Comparison of ENCODE assay signal across 19 cellular contexts in the genomic region with DNA sequence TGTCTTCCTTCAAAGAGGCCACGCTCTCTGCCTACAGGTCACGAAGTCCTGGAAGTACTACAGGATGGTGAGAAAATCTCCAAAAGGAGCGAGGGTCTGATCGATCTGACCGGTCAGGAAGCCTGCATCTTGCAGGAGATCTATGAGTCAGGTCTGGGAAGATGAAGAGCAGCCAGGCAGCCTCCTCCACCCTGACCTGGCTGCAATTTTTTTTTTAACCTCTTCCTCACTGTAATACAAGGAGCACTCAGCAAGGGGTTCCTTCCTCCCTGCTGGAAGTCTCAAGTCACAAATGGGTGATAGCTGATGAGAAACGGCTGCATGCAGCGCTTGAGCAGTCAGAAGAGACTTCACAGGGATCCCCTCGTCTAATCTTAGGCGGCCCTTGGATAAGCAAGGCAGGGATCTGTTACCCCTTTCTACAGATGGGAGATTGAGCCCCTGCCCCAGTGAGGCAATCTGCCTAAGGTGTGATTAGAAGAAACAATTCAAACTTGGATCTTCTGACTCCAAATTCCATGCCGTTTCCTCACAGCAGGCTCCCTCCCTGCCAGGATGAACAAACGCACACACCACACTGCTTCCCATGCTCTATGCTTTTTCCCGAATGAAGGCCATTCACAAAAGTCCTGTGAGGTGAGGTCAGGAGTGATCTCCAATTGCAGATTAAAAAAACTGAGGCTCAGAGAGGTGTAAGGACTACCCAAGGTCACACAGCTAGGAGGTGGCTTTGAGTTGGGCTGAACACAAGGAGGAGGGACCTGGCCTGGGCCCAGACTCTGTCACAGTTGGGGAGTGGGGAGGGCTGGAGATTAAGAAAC. TPM values are rescaled to one million over a fixed set of nuclear protein-coding genes. Genes with fewer than 3 reads are reported as not detected.
DNase-seq lines count a peak whose midpoint lies in the region; ATAC-seq, FAIRE-seq and TF ChIP-seq lines count a peak whose summit lies in the region.
"Had no signal": no experiment of that assay in that cellular context is flagged by ENCODE, and none has a peak within 500 bp of the region (broad histone marks: within the 10 kb centered on the region; RNA-seq: fewer than 3 reads in every experiment).

No MANE protein-coding gene starts in this region.

- H3K9me3 Mint-ChIP-seq in activated CD4-positive, alpha-beta memory T cell treated with anti-CD3 and anti-CD28 coated beads for 36 hours = no peaks in the 10 kb centered on the region
- no peaks in the 10 kb centered on the region for H3K9me3 Mint-ChIP-seq in activated CD4-positive, alpha-beta memory T cell treated with anti-CD3 and anti-CD28 coated beads, Interleukin-2, amount 10 ng/mL, durations not matched to agents 7 days and 5 days
- no peaks in the 10 kb centered on the region for H3K9me3 Mint-ChIP-seq in immature natural killer cell
- H3K9me3 Mint-ChIP-seq: activated T-cell treated with anti-CD3 and anti-CD28 coated beads, Interleukin-2, amount 50 U/mL, for 4 hours had no signal

- no peak for FAIRE-seq in pancreas (lab: Jason Lieb, UNC)
- FAIRE-seq: GM18507, urothelium cell line had no signal

- H3K27me3 Mint-ChIP-seq in activated CD4-positive, alpha-beta memory T cell treated with anti-CD3 and anti-CD28 coated beads for 36 hours = no peaks in the 10 kb centered on the region
- H3K27me3 Mint-ChIP-seq in activated CD4-positive, alpha-beta memory T cell treated with anti-CD3 and anti-CD28 coated beads, Interleukin-2, amount 10 ng/mL, durations not matched to agents 7 days and 5 days = no peaks in the 10 kb centered on the region
- H3K27me3 Mint-ChIP-seq in immature natural killer cell (ENCODE audit: low read depth in 3 of 3) = peaks cover 0 to 2% (median 2%) of the 10 kb centered on the region in 3 donors

- CTCF ChIA-PET in activated CD4-positive, alpha-beta memory T cell treated with anti-CD3 and anti-CD28 coated beads for 36 hours (lab: Charles Lee) = interaction anchor here (0.5 to 7.3 kb wide), 4 partner anchors 9 to 28 kb away, joined by 3 to 42 read pairs (median 4); no protein-coding TSS in a partner anchor
- CTCF ChIA-PET in activated CD4-positive, alpha-beta memory T cell treated with anti-CD3 and anti-CD28 coated beads, Interleukin-2, amount 10 ng/mL, durations not matched to agents 7 days and 5 days (lab: Charles Lee) = interaction anchor here (1.2 to 4.4 kb wide), 4 partner anchors 8 to 28 kb away, joined by 5 to 23 read pairs (median 6); no protein-coding TSS in a partner anchor

- peaks cover 6% of the 10 kb centered on the region for H3K4me1 Mint-ChIP-seq in activated CD4-positive, alpha-beta memory T cell treated with anti-CD3 and anti-CD28 coated beads for 36 hours (ENCODE audit: low read depth)
- H3K4me1 Mint-ChIP-seq in activated CD4-positive, alpha-beta memory T cell treated with anti-CD3 and anti-CD28 coated beads, Interleukin-2, amount 10 ng/mL, durations not matched to agents 7 days and 5 days = peaks cover 4% of the 10 kb centered on the region
- H3K4me1 Mint-ChIP-seq in immature natural killer cell = peaks cover 5 to 10% of the 10 kb centered on the region in 2 donors

- no peak overlapping the region for H3K4me3 ChIP-seq in choroid plexus epithelial cell (ENCODE audit: low read depth, low read length)
- H3K4me3 ChIP-seq in pancreas = no peak overlapping the region
- no peak overlapping the region for H3K4me3 ChIP-seq in suprapubic skin
- H3K4me3 ChIP-seq: colonic mucosa, left lung had no signal

- H3K27ac ChIP-seq in pancreas (peak overlapping the region in 3 of 4 donors; percentile 13 to 42 (median 31)), suprapubic skin (no peak overlapping the region)
- H3K27ac ChIP-seq: colonic mucosa, left lung had no signal

- WGBS in pancreas, 2 donors = 41% methylated on average over 12 of the region's 12 CpGs
- 84% methylated on average over 10 of the region's 12 CpGs for WGBS in suprapubic skin

- TF ChIP-seq EP300 in Ishikawa (IDR thresholded peaks at IDR 0.05; ENCODE audit: borderline replicate concordance) = peak; percentile 90
- TF ChIP-seq EP300 in suprapubic skin (IDR thresholded peaks at IDR 0.05) = no peak

- no peak for DNase-seq in activated CD4-positive, alpha-beta memory T cell treated with anti-CD3 and anti-CD28 coated beads for 36 hours
- DNase-seq in activated CD4-positive, alpha-beta memory T cell treated with anti-CD3 and anti-CD28 coated beads, Interleukin-2, amount 10 ng/mL, durations not matched to agents 7 days and 5 days = no peak
- DNase-seq in choroid plexus epithelial cell (ENCODE audit: low read depth) (peak; percentile 57), pancreas (peak in 5 of 6 donors; percentile 59 to 82 (median 79)), SW 1271 (lab: John Stamatoyannopoulos, UW) (no peak), immature natural killer cell (no peak), suprapubic skin (ENCODE audit: low spot score in 2 of 2) (no peak)
- DNase-seq: 8988T; activated naive CD4-positive, alpha-beta T cell treated with anti-CD3 and anti-CD28 coated beads, Interleukin-2, amount 50 U/mL, for 16 hours; activated T-cell treated with anti-CD3 and anti-CD28 coated beads, Interleukin-2, amount 50 U/mL, for 4 hours; colonic mucosa; left lung; NCI-H69; SHP77 treated with DMSO at 0.1 percent for 48 hours; stimulated activated CD4-positive, alpha-beta T cell treated with anti-CD3 and anti-CD28 coated beads, Interleukin-12 subunit alpha, Interleukin-12 subunit beta, amount 100 ng/mL, for 4 hours; T-helper 1 cell had no signal

- TF ChIP-seq CTCF in choroid plexus epithelial cell (conservative IDR thresholded peaks at IDR 0.05; ENCODE audit: low read depth, low read length) = no peak
- TF ChIP-seq CTCF in pancreas (IDR thresholded peaks at IDR 0.05) = no peak
- TF ChIP-seq CTCF in suprapubic skin (IDR thresholded peaks at IDR 0.05) = no peak

- TF ChIP-seq RAD21 in Ishikawa (IDR thresholded peaks at IDR 0.05; ENCODE audit: low read depth) = no peak

- H3K27me3 ChIP-seq in pancreas = no peaks in the 10 kb centered on the region
- no peaks in the 10 kb centered on the region for H3K27me3 ChIP-seq in suprapubic skin
- H3K27me3 ChIP-seq: colonic mucosa, left lung had no signal

- intact Hi-C loops in activated CD4-positive, alpha-beta memory T cell treated with anti-CD3 and anti-CD28 coated beads for 36 hours (cut with micrococcal nuclease) = no loop called here
- intact Hi-C loops in pancreas (cut with DNase I) = no loop called here

- H3K36me3 Mint-ChIP-seq in activated CD4-positive, alpha-beta memory T cell treated with anti-CD3 and anti-CD28 coated beads for 36 hours = peaks cover 54% of the 10 kb centered on the region
- peaks cover 57% of the 10 kb centered on the region for H3K36me3 Mint-ChIP-seq in activated CD4-positive, alpha-beta memory T cell treated with anti-CD3 and anti-CD28 coated beads, Interleukin-2, amount 10 ng/mL, durations not matched to agents 7 days and 5 days (ENCODE audit: low read depth)
- H3K36me3 Mint-ChIP-seq in immature natural killer cell = peaks cover 10 to 34% (median 12%) of the 10 kb centered on the region in 3 donors

- peak overlapping the region; percentile 28 for H3K27ac Mint-ChIP-seq in activated CD4-positive, alpha-beta memory T cell treated with anti-CD3 and anti-CD28 coated beads for 36 hours
- H3K27ac Mint-ChIP-seq in activated CD4-positive, alpha-beta memory T cell treated with anti-CD3 and anti-CD28 coated beads, Interleukin-2, amount 10 ng/mL, durations not matched to agents 7 days and 5 days = no peak overlapping the region
- H3K27ac Mint-ChIP-seq in immature natural killer cell = peak overlapping the region in 1 of 6 donors; percentile 8

- H3K36me3 ChIP-seq in pancreas (peaks cover 0 to under 1% (median 0%) of the 10 kb centered on the region in 3 donors), suprapubic skin (peaks cover 96% of the 10 kb centered on the region)

- no peak for TF ChIP-seq POLR2A in suprapubic skin (IDR thresholded peaks at IDR 0.05)

- POLR2A ChIA-PET in activated CD4-positive, alpha-beta memory T cell treated with anti-CD3 and anti-CD28 coated beads for 36 hours (lab: Charles Lee) = no interaction called here
- POLR2A ChIA-PET in activated CD4-positive, alpha-beta memory T cell treated with anti-CD3 and anti-CD28 coated beads, Interleukin-2, amount 10 ng/mL, durations not matched to agents 7 days and 5 days (lab: Charles Lee) = no interaction called here

- no peaks in the 10 kb centered on the region for H3K9me3 ChIP-seq in pancreas
- H3K9me3 ChIP-seq in suprapubic skin = no peaks in the 10 kb centered on the region
- H3K9me3 ChIP-seq: colonic mucosa, left lung had no signal

- peaks cover 7 to 47% (median 31%) of the 10 kb centered on the region in 3 donors for H3K4me1 ChIP-seq in pancreas
- H3K4me1 ChIP-seq in suprapubic skin = no peaks in the 10 kb centered on the region
- H3K4me1 ChIP-seq: colonic mucosa, left lung had no signal

- no peak overlapping the region for H3K4me3 Mint-ChIP-seq in activated CD4-positive, alpha-beta memory T cell treated with anti-CD3 and anti-CD28 coated beads for 36 hours
- no peak overlapping the region for H3K4me3 Mint-ChIP-seq in activated CD4-positive, alpha-beta memory T cell treated with anti-CD3 and anti-CD28 coated beads, Interleukin-2, amount 10 ng/mL, durations not matched to agents 7 days and 5 days
- H3K4me3 Mint-ChIP-seq in immature natural killer cell = no peak overlapping the region
- H3K4me3 Mint-ChIP-seq: activated T-cell treated with anti-CD3 and anti-CD28 coated beads, Interleukin-2, amount 50 U/mL, for 4 hours had no signal

- ATAC-seq in pancreas = peak; percentile 52 to 72 (median 60)
- ATAC-seq: activated T-cell treated with anti-CD3 and anti-CD28 coated beads, Interleukin-2, amount 50 U/mL, for 4 hours; left lung had no signal

RNA-seq across cellular contexts. Expression of a gene that starts 48.3 kb away (rescaled TPM):
- 100 to 1,000 TPM; 137 to 144 TPM for total RNA-seq in activated CD4-positive, alpha-beta memory T cell treated with anti-CD3 and anti-CD28 coated beads for 36 hours
- 10 to 100 TPM; 85.3 to 87.9 TPM for total RNA-seq in activated CD4-positive, alpha-beta memory T cell treated with anti-CD3 and anti-CD28 coated beads, Interleukin-2, amount 10 ng/mL, durations not matched to agents 7 days and 5 days
- total RNA-seq in pancreas = 100 to 1,000 TPM in 2 of 6 donors, 10 to 100 TPM in 4; 68.4 to 141 (median 89.1) TPM
- polyA plus RNA-seq in pancreas = 10 to 100 TPM; 38.1 to 59.8 TPM
- 10 to 100 TPM in 1 of 3 donors, 1 to 10 TPM in 2; 3.3 to 24.7 (median 4.3) TPM for polyA plus RNA-seq in immature natural killer cell
- total RNA-seq in suprapubic skin = 10 to 100 TPM; 40.8 to 64.2 (median 55.3) TPM

Comparison
In these comparisons a context has a peak if more than half of its experiments do, and no peak if none do; other contexts are left out.
1. DNase-seq: peak in choroid plexus epithelial cell (single experiment) and pancreas (5 of 6); none in activated CD4-positive, alpha-beta memory T cell treated with anti-CD3 and anti-CD28 coated beads for 36 hours (single experiment), activated CD4-positive, alpha-beta memory T cell treated with anti-CD3 and anti-CD28 coated beads, Interleukin-2, amount 10 ng/mL, durations not matched to agents 7 days and 5 days (single experiment), SW 1271 (0 of 2), immature natural killer cell (0 of 3) and suprapubic skin (0 of 2).